ENCODE assay signal across 8 cellular contexts in the genomic region with DNA sequence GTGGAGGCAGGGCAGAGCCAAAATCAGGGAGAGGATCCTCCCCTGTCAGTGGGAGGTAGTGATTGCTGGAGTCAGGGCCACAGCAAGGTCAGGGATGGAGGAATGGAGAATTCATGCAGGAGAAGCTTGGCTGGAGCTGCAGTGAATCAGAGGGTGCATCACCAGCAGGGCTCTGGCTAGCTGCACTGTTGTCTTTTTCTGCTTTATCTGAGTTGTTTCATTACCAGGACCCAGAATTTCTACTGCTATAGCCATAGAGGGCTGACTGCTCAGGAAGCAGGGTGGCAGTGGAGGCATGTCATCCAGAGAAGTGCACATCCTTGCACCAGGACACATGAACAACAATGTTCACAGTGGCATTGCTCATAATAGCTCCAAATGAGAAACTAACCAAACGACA.
A peak's percentile ranks its signal among the peaks of the same experiment; 100 is the strongest.
DNase-seq lines count a peak whose midpoint lies in the region; ATAC-seq and TF ChIP-seq lines count a peak whose summit lies in the region.
"Had no signal": no experiment of that assay in that cellular context is flagged by ENCODE, and none has a peak within 500 bp of the region (broad histone marks: within the 10 kb centered on the region; RNA-seq: fewer than 3 reads in every experiment).

No MANE protein-coding gene starts in this region.

- no peaks in the 10 kb centered on the region for H4K20me1 ChIP-seq in fibroblast of lung (ENCODE audit: control insufficient read depth, extremely low read depth, insufficient read depth, low read length)

- no peaks in the 10 kb centered on the region for H3K4me1 Mint-ChIP-seq in stimulated activated effector memory CD8-positive, alpha-beta T cell treated with anti-CD3 and anti-CD28 coated beads, Interleukin-12 subunit alpha, Interleukin-12 subunit beta, amount 100 ng/mL, for 72 hours

- H3K4me2 ChIP-seq in fibroblast of lung (ENCODE audit: extremely low read depth, insufficient read depth, low read length), result peak overlapping the region; percentile 79

- intact Hi-C loops in vagina (cut with DNase I), result no loop called here

- no peak overlapping the region for H2AFZ ChIP-seq in fibroblast of lung (ENCODE audit: low read length)

- H3K36me3 Mint-ChIP-seq in stimulated activated effector memory CD8-positive, alpha-beta T cell treated with anti-CD3 and anti-CD28 coated beads, Interleukin-12 subunit alpha, Interleukin-12 subunit beta, amount 100 ng/mL, for 72 hours, result no peaks in the 10 kb centered on the region

- H3K9ac ChIP-seq in fibroblast of lung (ENCODE audit: insufficient read depth, low read length), result peak overlapping the region; percentile 58

- DNase-seq in RPMI7951 (ENCODE audit: low read depth), result peak; percentile 85
- DNase-seq in fibroblast of lung (ENCODE audit: low read depth in 2 of 2), result peak; percentile 88 to 95
- no peak for DNase-seq in vagina (ENCODE audit: extremely low spot score in 2 of 2)
- DNase-seq in GF-D8 (lab: John Stamatoyannopoulos, UW), result no peak
- no peak for DNase-seq in stimulated activated effector memory CD8-positive, alpha-beta T cell treated with anti-CD3 and anti-CD28 coated beads, Interleukin-12 subunit alpha, Interleukin-12 subunit beta, amount 100 ng/mL, for 72 hours (ENCODE audit: low spot score in 2 of 2)
- DNase-seq: NCI-H446 treated with DMSO at 0.1 percent for 48 hours had no signal

- no peak for ATAC-seq in stimulated activated effector memory CD8-positive, alpha-beta T cell treated with anti-CD3 and anti-CD28 coated beads, Interleukin-12 subunit alpha, Interleukin-12 subunit beta, amount 100 ng/mL, for 72 hours
- no peak for ATAC-seq in HG03045 (IDR thresholded peaks at IDR 0.05; ENCODE audit: unreplicated experiment)

- H3K79me2 ChIP-seq in fibroblast of lung (ENCODE audit: control insufficient read depth, insufficient read depth, low read length), result no peaks in the 10 kb centered on the region

- H3K9me3 Mint-ChIP-seq in stimulated activated effector memory CD8-positive, alpha-beta T cell treated with anti-CD3 and anti-CD28 coated beads, Interleukin-12 subunit alpha, Interleukin-12 subunit beta, amount 100 ng/mL, for 72 hours, result no peaks in the 10 kb centered on the region

- H3K27ac Mint-ChIP-seq in stimulated activated effector memory CD8-positive, alpha-beta T cell treated with anti-CD3 and anti-CD28 coated beads, Interleukin-12 subunit alpha, Interleukin-12 subunit beta, amount 100 ng/mL, for 72 hours, result no peak overlapping the region

- peaks cover 41% of the 10 kb centered on the region for H3K4me1 ChIP-seq in fibroblast of lung (ENCODE audit: control insufficient read depth, extremely low read depth, insufficient read depth, low read length)
- peaks cover 3 to 10% of the 10 kb centered on the region in 2 donors for H3K4me1 ChIP-seq in muscle layer of duodenum (ENCODE audit: control insufficient read depth in 1 of 2, insufficient read depth in 2 of 2, low read length in 2 of 2)
- H3K4me1 ChIP-seq in vagina, result peaks cover 38% of the 10 kb centered on the region

- H3K36me3 ChIP-seq in fibroblast of lung (ENCODE audit: control insufficient read depth, insufficient read depth, low read length) (no peaks in the 10 kb centered on the region), muscle layer of duodenum (ENCODE audit: control insufficient read depth in 1 of 2, insufficient read depth in 2 of 2, low read length in 2 of 2) (no peaks in the 10 kb centered on the region), vagina (no peaks in the 10 kb centered on the region)

- peak overlapping the region; percentile 97 for H3K27ac ChIP-seq in fibroblast of lung (ENCODE audit: insufficient read depth, low read length)
- peak overlapping the region; percentile 60 for H3K27ac ChIP-seq in muscle layer of duodenum (ENCODE audit: low read length)
- H3K27ac ChIP-seq in vagina, result peak overlapping the region; percentile 79

- no peaks in the 10 kb centered on the region for H3K9me3 ChIP-seq in fibroblast of lung (ENCODE audit: control insufficient read depth, insufficient read depth, low read depth, low read length)
- H3K9me3 ChIP-seq in muscle layer of duodenum (ENCODE audit: control insufficient read depth in 1 of 2, low read length in 2 of 2), result no peaks in the 10 kb centered on the region
- no peaks in the 10 kb centered on the region for H3K9me3 ChIP-seq in vagina

- TF ChIP-seq CTCF in fibroblast of lung (conservative IDR thresholded peaks at IDR 0.05 in 1 of 2, IDR thresholded peaks at IDR 0.05 in 1 of 2; ENCODE audit: low read depth in 1 of 2, low read length in 2 of 2) (peak in 1 of 2 donors; percentile 4), vagina (IDR thresholded peaks at IDR 0.05) (no peak)

- H3K27me3 ChIP-seq in fibroblast of lung (ENCODE audit: control insufficient read depth, insufficient read depth, low read length) (no peaks in the 10 kb centered on the region), muscle layer of duodenum (ENCODE audit: low read depth, low read length) (no peaks in the 10 kb centered on the region), vagina (no peaks in the 10 kb centered on the region)

- H3K4me3 ChIP-seq in fibroblast of lung (replicated peaks in 1 of 4; ENCODE audit: control extremely low read depth in 1 of 4, insufficient read depth in 1 of 4, low read depth in 3 of 4, low read length in 4 of 4) (no peak overlapping the region), muscle layer of duodenum (ENCODE audit: low read depth in 1 of 2, low read length in 2 of 2) (no peak overlapping the region), vagina (no peak overlapping the region)

- no peak overlapping the region for H3K4me3 Mint-ChIP-seq in stimulated activated effector memory CD8-positive, alpha-beta T cell treated with anti-CD3 and anti-CD28 coated beads, Interleukin-12 subunit alpha, Interleukin-12 subunit beta, amount 100 ng/mL, for 72 hours

- TF ChIP-seq POLR2A in vagina (IDR thresholded peaks at IDR 0.05), result no peak

Comparison
In these comparisons a context has a peak if more than half of its experiments do, and no peak if none do; other contexts are left out.
1. DNase-seq: peak in RPMI7951 (single experiment) and fibroblast of lung (2 of 2); none in vagina (0 of 2), GF-D8 (single experiment) and stimulated activated effector memory CD8-positive, alpha-beta T cell treated with anti-CD3 and anti-CD28 coated beads, Interleukin-12 subunit alpha, Interleukin-12 subunit beta, amount 100 ng/mL, for 72 hours (0 of 2).
2. Peak in every context shown above with its lines, with median percentiles within 50 percentile points of each other: H3K27ac ChIP-seq.